In the genomic region with DNA sequence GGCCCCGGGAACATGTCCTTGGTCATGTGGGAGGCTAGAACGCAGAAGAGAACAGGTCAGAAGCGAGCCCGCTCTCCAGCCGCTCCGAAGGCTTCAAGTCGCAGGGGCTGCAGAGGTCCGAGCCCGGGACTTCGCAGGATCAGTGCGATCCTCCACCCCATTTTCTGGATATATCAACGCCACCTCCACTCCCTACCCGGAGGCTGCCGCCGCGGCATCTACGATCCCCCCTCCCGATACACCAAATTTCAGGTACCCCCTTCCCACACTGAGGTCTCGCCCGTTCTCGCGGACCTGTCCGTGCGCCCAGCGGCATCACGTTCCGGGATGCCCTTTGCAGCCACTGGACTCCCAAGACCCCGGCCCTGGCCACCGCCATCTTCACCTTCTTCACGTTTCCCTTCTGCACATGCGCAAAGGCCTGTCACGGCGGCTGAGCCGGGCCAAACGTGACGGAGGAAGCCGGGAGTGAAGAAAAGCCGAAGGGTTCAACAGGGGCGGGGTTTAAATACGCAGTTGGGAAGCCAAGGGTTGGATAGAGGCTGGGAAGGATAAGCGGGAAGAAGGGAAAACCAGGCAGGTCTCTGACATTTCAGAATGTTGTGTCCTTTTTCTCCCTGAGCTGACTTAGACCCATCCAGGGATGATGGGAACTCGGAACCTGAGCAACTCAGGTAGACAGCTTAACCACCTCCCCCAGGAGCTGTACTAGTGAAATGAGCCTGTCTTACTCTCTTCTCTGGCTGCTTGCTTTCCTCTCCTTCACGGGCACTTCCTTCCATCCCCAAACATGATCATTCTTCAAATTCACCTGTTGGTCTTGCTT, we compare ENCODE assay signal across 8 cellular contexts. TPM values are rescaled to one million over a fixed set of nuclear protein-coding genes. Genes with fewer than 3 reads are reported as not detected.
DNase-seq lines count a peak whose midpoint lies in the region; ATAC-seq and TF ChIP-seq lines count a peak whose summit lies in the region.

NDUFB8 (minus strand) TSS at position 399 of the 826 bp plus-strand sequence; CDS start at position 379, 20 bp downstream.

- H3K36me3 ChIP-seq in neuron (ENCODE audit: insufficient read depth, low read length) = peaks cover 23% of the 10 kb centered on the region

- H2AFZ ChIP-seq in neuron (ENCODE audit: low read depth, low read length) = peak within 1 kb of the TSS; percentile 85

- no peak for TF ChIP-seq CTCF in foreskin keratinocyte (conservative IDR thresholded peaks at IDR 0.05)

- no peaks in the 10 kb centered on the region for H3K9me3 ChIP-seq in neuron (ENCODE audit: low read length)

- H3K4me3 ChIP-seq in neuron (ENCODE audit: low read length) = peak within 1 kb of the TSS; percentile 85

- DNase-seq in CMK (ENCODE audit: low read depth) (peak; percentile 67), NAMALWA (ENCODE audit: low spot score) (peak; percentile 88), SK-N-DZ (ENCODE audit: low spot score) (peak; percentile 91), foreskin keratinocyte (peak; percentile 49 to 76), stromal cell of bone marrow (ENCODE audit: low read depth) (peak; percentile 77)
- DNase-seq in activated naive CD4-positive, alpha-beta T cell (lab: John Stamatoyannopoulos, UW) = peak; percentile 59 to 78 (median 66)

- H3K4me1 ChIP-seq in foreskin keratinocyte (peaks cover 10% of the 10 kb centered on the region), neuron (ENCODE audit: insufficient read depth, low read length) (peaks cover 15% of the 10 kb centered on the region)

- H3K27me3 ChIP-seq in foreskin keratinocyte (no peaks in the 10 kb centered on the region), neuron (ENCODE audit: insufficient read depth, low read length) (no peaks in the 10 kb centered on the region)

- ATAC-seq in GM21529 (IDR thresholded peaks at IDR 0.05; ENCODE audit: unreplicated experiment) (peak; percentile 61), foreskin keratinocyte (peak; percentile 75)

- H3K27ac ChIP-seq in foreskin keratinocyte = peak within 1 kb of the TSS; percentile 80

RNA-seq across cellular contexts. Expression of gene NDUFB8, which starts in this region (rescaled TPM):
- 272 and 324 TPM in 2 replicates for polyA plus RNA-seq in SK-N-DZ (2014; cell fraction: cytosol; rRNA removed)
- polyA plus RNA-seq in SK-N-DZ (2014; cell fraction: nucleus; rRNA removed) = 182 and 224 TPM in 2 replicates
- total RNA-seq in foreskin keratinocyte = 235 and 253 TPM in 2 replicates
- polyA plus RNA-seq in foreskin keratinocyte = 371 and 385 TPM in 2 replicates

Comparison
In these comparisons a context has a peak if more than half of its experiments do, and no peak if none do; other contexts are left out.
1. Peak in every context shown above with its lines: DNase-seq, ATAC-seq, H3K4me3 ChIP-seq and H3K27ac ChIP-seq.